Comparison of ENCODE assay signal across 26 cellular contexts in genomic region chr16:66199189-66199588, GRCh38.
A peak's percentile ranks its signal among the peaks of the same experiment; 100 is the strongest.
DNase-seq lines count a peak whose midpoint lies in the region; TF ChIP-seq lines count a peak whose summit lies in the region.
"Had no signal": no experiment of that assay in that cellular context is flagged by ENCODE, and none has a peak within 500 bp of the region (broad histone marks: within the 10 kb centered on the region; RNA-seq: fewer than 3 reads in every experiment).

No MANE protein-coding gene starts in this region.

- H3K27me3 ChIP-seq in brain microvascular endothelial cell (replicated peaks) (no peaks in the 10 kb centered on the region), left ventricle myocardium inferior (ENCODE audit: low read depth) (no peaks in the 10 kb centered on the region)
- H3K27me3 ChIP-seq: cardiac muscle cell, right atrium auricular region, tibial nerve had no signal

- no peaks in the 10 kb centered on the region for H3K9me3 ChIP-seq in left ventricle myocardium inferior (replicated peaks)
- H3K9me3 ChIP-seq: HAP-1, right atrium auricular region, stomach, tibial nerve had no signal

- no peaks in the 10 kb centered on the region for H3K36me3 ChIP-seq in brain microvascular endothelial cell (replicated peaks)
- H3K36me3 ChIP-seq in left ventricle myocardium inferior: no peaks in the 10 kb centered on the region
- H3K36me3 ChIP-seq: cardiac muscle cell, HAP-1, right atrium auricular region, stomach, tibial nerve, WERI-Rb-1 had no signal

- TF ChIP-seq CTCF in AG09309 (IDR thresholded peaks at IDR 0.05; ENCODE audit: control insufficient read depth, insufficient read depth, low read depth, low read length, missing control alignments): no peak
- TF ChIP-seq CTCF in astrocyte of the spinal cord (IDR thresholded peaks at IDR 0.05; ENCODE audit: low read depth, low read length): no peak
- no peak for TF ChIP-seq CTCF in brain microvascular endothelial cell (IDR thresholded peaks at IDR 0.05; ENCODE audit: low read depth, low read length, missing control alignments)
- no peak for TF ChIP-seq CTCF in left ventricle myocardium inferior (IDR thresholded peaks at IDR 0.05; ENCODE audit: borderline replicate concordance)

- DNase-seq in AG09309 (ENCODE audit: low read depth) (peak; percentile 16), CD1c-positive myeloid dendritic cell (ENCODE audit: extremely low spot score) (peak; percentile 10), astrocyte of the spinal cord (ENCODE audit: low read depth, low spot score) (peak; percentile 19), iris pigment epithelial cell (ENCODE audit: low read depth) (peak; percentile 52), anterior cingulate cortex (lab: John Stamatoyannopoulos, UW) (no peak), brain microvascular endothelial cell (no peak), H4 (ENCODE audit: low spot score) (no peak), left ventricle myocardium inferior (no peak)
- DNase-seq: activated CD4-positive, alpha-beta T cell treated with anti-CD3 and anti-CD28 coated beads, Interleukin-2, amount 10 ng/mL, durations not matched to agents 7 days and 5 days; activated naive CD4-positive, alpha-beta T cell; activated T-cell treated with anti-CD3 and anti-CD28 coated beads, Interleukin-2, amount 50 U/mL, for 48 hours; amniotic stem cell; dermis blood vessel endothelial cell; foreskin melanocyte; GF-D8; left ventricle myocardium superior; NCI-H1092 treated with DMSO at 0.1 percent for 48 hours; NCI-H1930; NCI-H226; stomach; WERI-Rb-1 had no signal

- H3K27ac ChIP-seq in brain microvascular endothelial cell: no peak overlapping the region
- H3K27ac ChIP-seq in left ventricle myocardium inferior (replicated peaks): no peak overlapping the region
- H3K27ac ChIP-seq: cardiac muscle cell, parathyroid adenoma, right atrium auricular region, stomach, tibial nerve, WERI-Rb-1 had no signal

- H3K4me3 ChIP-seq in AG09309 (ENCODE audit: control insufficient read depth, low read depth, low read length): no peak overlapping the region
- no peak overlapping the region for H3K4me3 ChIP-seq in astrocyte of the spinal cord (ENCODE audit: low read depth, low read length)
- H3K4me3 ChIP-seq in brain microvascular endothelial cell (ENCODE audit: low read depth, low read length): no peak overlapping the region
- H3K4me3 ChIP-seq in left ventricle myocardium inferior: no peak overlapping the region
- H3K4me3 ChIP-seq: cardiac muscle cell, HAP-1, right atrium auricular region, stomach, tibial nerve had no signal

- in situ Hi-C loops in astrocyte of the spinal cord (cut with HindIII; ENCODE audit: low sequenced_read_pairs) (no loop called here), brain microvascular endothelial cell (cut with HindIII; ENCODE audit: low pct_ligation_motif_present, low sequenced_read_pairs) (no loop called here)

- H3K4me1 ChIP-seq in left ventricle myocardium inferior: no peaks in the 10 kb centered on the region
- H3K4me1 ChIP-seq: HAP-1, parathyroid adenoma, right atrium auricular region had no signal

- intact Hi-C loops in left ventricle myocardium inferior (cut with micrococcal nuclease): no loop called here

Comparison
In these comparisons a context has a peak if more than half of its experiments do, and no peak if none do; other contexts are left out.
1. DNase-seq: peak in AG09309 (single experiment), CD1c-positive myeloid dendritic cell (single experiment), astrocyte of the spinal cord (single experiment) and iris pigment epithelial cell (single experiment); none in anterior cingulate cortex (0 of 58), brain microvascular endothelial cell (single experiment), H4 (single experiment) and left ventricle myocardium inferior (single experiment).